In genomic region chr1:53365405-53366063, GRCh38 we compare ENCODE assay signal across 15 cellular contexts. TPM values are rescaled to one million over a fixed set of nuclear protein-coding genes. Genes with fewer than 3 reads are reported as not detected.
DNase-seq lines count a peak whose midpoint lies in the region; ATAC-seq and TF ChIP-seq lines count a peak whose summit lies in the region.
"Had no signal": no experiment of that assay in that cellular context is flagged by ENCODE, and none has a peak within 500 bp of the region (broad histone marks: within the 10 kb centered on the region; RNA-seq: fewer than 3 reads in every experiment).

No MANE protein-coding gene starts in this region.

- H3K4me1 Mint-ChIP-seq in activated naive CD4-positive, alpha-beta T cell treated with anti-CD3 and anti-CD28 coated beads, Interleukin-2, amount 10 ng/mL, durations not matched to agents 7 days and 5 days, result peaks cover 32% of the 10 kb centered on the region
- H3K4me1 Mint-ChIP-seq in type B pancreatic cell (ENCODE audit: unreplicated experiment), result peaks cover 4% of the 10 kb centered on the region

- ATAC-seq in RWPE2 (ENCODE audit: low read depth) (no peak), left lobe of liver (peak; percentile 11)
- ATAC-seq: natural killer cell had no signal

- no peaks in the 10 kb centered on the region for H3K36me3 ChIP-seq in RWPE2 (ENCODE audit: low read depth)
- H3K36me3 ChIP-seq: adrenal gland, vagina had no signal

- no peak overlapping the region for H3K27ac ChIP-seq in RWPE2 (ENCODE audit: poor library complexity, severe bottlenecking)
- H3K27ac ChIP-seq: adrenal gland, vagina had no signal

- CTCF ChIA-PET in activated naive CD4-positive, alpha-beta T cell treated with anti-CD3 and anti-CD28 coated beads, Interleukin-2, amount 10 ng/mL, durations not matched to agents 7 days and 5 days (lab: Charles Lee), result interaction anchor here (1.4 kb wide), 1 partner anchor 28 kb away, joined by 4 read pairs; no protein-coding TSS in a partner anchor

- no peak overlapping the region for H3K27ac Mint-ChIP-seq in activated naive CD4-positive, alpha-beta T cell treated with anti-CD3 and anti-CD28 coated beads, Interleukin-2, amount 10 ng/mL, durations not matched to agents 7 days and 5 days
- H3K27ac Mint-ChIP-seq in type B pancreatic cell, result no peak overlapping the region
- H3K27ac Mint-ChIP-seq: natural killer cell had no signal

- no peak overlapping the region for H3K4me3 Mint-ChIP-seq in activated naive CD4-positive, alpha-beta T cell treated with anti-CD3 and anti-CD28 coated beads, Interleukin-2, amount 10 ng/mL, durations not matched to agents 7 days and 5 days
- H3K4me3 Mint-ChIP-seq in type B pancreatic cell, result no peak overlapping the region
- H3K4me3 Mint-ChIP-seq: natural killer cell had no signal

- H3K27me3 Mint-ChIP-seq in activated naive CD4-positive, alpha-beta T cell treated with anti-CD3 and anti-CD28 coated beads, Interleukin-2, amount 10 ng/mL, durations not matched to agents 7 days and 5 days, result peaks cover 10% of the 10 kb centered on the region
- H3K27me3 Mint-ChIP-seq in type B pancreatic cell, result no peaks in the 10 kb centered on the region

- DNase-seq in activated naive CD4-positive, alpha-beta T cell treated with anti-CD3 and anti-CD28 coated beads, Interleukin-2, amount 10 ng/mL, durations not matched to agents 7 days and 5 days, result peak; percentile 5
- no peak for DNase-seq in activated naive CD4-positive, alpha-beta T cell treated with anti-CD3 and anti-CD28 coated beads, Interleukin-2, amount 50 U/mL, for 16 hours
- peak; percentile 6 for DNase-seq in RWPE2 (ENCODE audit: low spot score)
- peak; percentile 43 for DNase-seq in left lobe of liver (ENCODE audit: low spot score)
- DNase-seq in type B pancreatic cell (ENCODE audit: extremely low spot score, unreplicated experiment), result peak; percentile 47
- no peak for DNase-seq in medulla oblongata (ENCODE audit: extremely low spot score)
- DNase-seq in RPMI8226, result no peak
- no peak for DNase-seq in NCI-H2107 treated with DMSO at 0.1 percent for 48 hours (lab: John Stamatoyannopoulos, UW; ENCODE audit: unreplicated experiment)
- DNase-seq: activated T-cell treated with anti-CD3 and anti-CD28 coated beads for 4 hours; Calu3; natural killer cell; retina; stimulated activated CD4-positive, alpha-beta T cell treated with anti-CD3 and anti-CD28 coated beads, Interleukin-4, amount 100 ng/mL, for 4 hours had no signal

- H3K27me3 ChIP-seq in RWPE2 (ENCODE audit: insufficient read depth, poor library complexity, severe bottlenecking), result no peaks in the 10 kb centered on the region
- H3K27me3 ChIP-seq: vagina had no signal

- no peaks in the 10 kb centered on the region for H3K9me3 ChIP-seq in RWPE2 (ENCODE audit: severe bottlenecking)
- H3K9me3 ChIP-seq: adrenal gland, vagina had no signal

- no peaks in the 10 kb centered on the region for H3K4me1 ChIP-seq in RWPE2 (ENCODE audit: insufficient read depth, poor library complexity, severe bottlenecking)
- H3K4me1 ChIP-seq: adrenal gland, vagina had no signal

- no peak for TF ChIP-seq CTCF in RWPE2 (IDR thresholded peaks at IDR 0.05; ENCODE audit: poor library complexity, severe bottlenecking)
- TF ChIP-seq CTCF in type B pancreatic cell (conservative IDR thresholded peaks at IDR 0.05), result no peak

- peaks cover 3% of the 10 kb centered on the region for H3K36me3 Mint-ChIP-seq in activated naive CD4-positive, alpha-beta T cell treated with anti-CD3 and anti-CD28 coated beads, Interleukin-2, amount 10 ng/mL, durations not matched to agents 7 days and 5 days
- no peaks in the 10 kb centered on the region for H3K36me3 Mint-ChIP-seq in type B pancreatic cell
- H3K36me3 Mint-ChIP-seq: natural killer cell had no signal

- no peaks in the 10 kb centered on the region for H3K9me3 Mint-ChIP-seq in activated naive CD4-positive, alpha-beta T cell treated with anti-CD3 and anti-CD28 coated beads, Interleukin-2, amount 10 ng/mL, durations not matched to agents 7 days and 5 days
- H3K9me3 Mint-ChIP-seq in type B pancreatic cell, result no peaks in the 10 kb centered on the region
- H3K9me3 Mint-ChIP-seq: natural killer cell had no signal

- no peak overlapping the region for H3K4me3 ChIP-seq in RWPE2 (ENCODE audit: severe bottlenecking)
- H3K4me3 ChIP-seq: adrenal gland, vagina had no signal

RNA-seq across cellular contexts. Expression of gene LRP8, which starts 37.7 kb away (rescaled TPM):
- total RNA-seq in left lobe of liver (0.33 TPM), type B pancreatic cell (ENCODE audit: low replicate concordance) (7.1 and 16.5 TPM in 2 replicates)

Comparison
In these comparisons a context has a peak if more than half of its experiments do, and no peak if none do; other contexts are left out.
1. DNase-seq: peak in activated naive CD4-positive, alpha-beta T cell treated with anti-CD3 and anti-CD28 coated beads, Interleukin-2, amount 10 ng/mL, durations not matched to agents 7 days and 5 days (single experiment), RWPE2 (single experiment), left lobe of liver (single experiment) and type B pancreatic cell (single experiment); none in activated naive CD4-positive, alpha-beta T cell treated with anti-CD3 and anti-CD28 coated beads, Interleukin-2, amount 50 U/mL, for 16 hours (single experiment), medulla oblongata (single experiment), RPMI8226 (single experiment) and NCI-H2107 treated with DMSO at 0.1 percent for 48 hours (single experiment).